Comparison of ENCODE assay signal across 33 cellular contexts in the genomic region with DNA sequence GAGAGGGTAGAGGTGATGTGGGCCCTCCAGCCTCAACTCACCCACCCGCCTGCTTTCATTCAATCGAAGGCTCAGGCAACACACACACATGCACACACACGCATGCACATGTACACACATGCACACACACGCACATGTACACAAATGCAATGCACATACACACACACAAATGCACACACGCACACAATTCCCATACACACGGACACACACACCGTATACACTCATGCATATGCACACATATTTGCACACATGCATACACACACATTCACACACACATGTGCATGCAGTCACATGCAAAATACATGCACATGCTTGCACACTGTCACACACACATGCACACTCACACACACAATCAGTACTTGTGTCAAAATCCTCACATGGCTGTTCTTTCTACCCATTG. TPM values are rescaled to one million over a fixed set of nuclear protein-coding genes. Genes with fewer than 3 reads are reported as not detected.
"Had no signal": no experiment of that assay in that cellular context is flagged by ENCODE, and none has a peak within 500 bp of the region (broad histone marks: within the 10 kb centered on the region; RNA-seq: fewer than 3 reads in every experiment).

No MANE protein-coding gene starts in this region.

- H3K36me3 Mint-ChIP-seq: naive B cell; natural killer cell treated with Interleukin-12 subunit alpha and Interleukin-12 subunit beta and Interleukin-15 and Interleukin-18, amount 100 ng/mL, for 72 hours; neural progenitor cell; stimulated activated memory B cell treated with anti-CD40 and anti-IgM and Interleukin-4, amounts not matched to agents 10 μg/mL and 1 μg/mL and 100 μg/mL, for 72 hours had no signal

- H3K9me3 ChIP-seq: esophagus muscularis mucosa, lower lobe of right lung, prostate gland, thoracic aorta, upper lobe of right lung, vagina had no signal

- H3K4me3 ChIP-seq: esophagus muscularis mucosa, gastroesophageal sphincter, heart left ventricle, hepatocyte, left ventricle myocardium inferior, lower lobe of right lung, neural progenitor cell, prostate gland, skin epidermis, spleen, thoracic aorta, tibial nerve, upper lobe of right lung, vagina had no signal

- H3K4me1 Mint-ChIP-seq: endodermal cell; naive B cell; stimulated activated memory B cell treated with anti-CD40 and anti-IgM and Interleukin-4, amounts not matched to agents 10 μg/mL and 1 μg/mL and 100 μg/mL, for 72 hours had no signal

- H3K36me3 ChIP-seq: esophagus muscularis mucosa, gastroesophageal sphincter, heart left ventricle, left ventricle myocardium inferior, lower lobe of right lung, neural progenitor cell, prostate gland, spleen, thoracic aorta, tibial nerve, upper lobe of right lung, vagina had no signal

- DNase-seq: effector CD8-positive, alpha-beta T cell; endodermal cell; foreskin keratinocyte; heart left ventricle; left colon; left ventricle myocardium inferior; lower lobe of right lung; naive B cell; nucleus accumbens; right cardiac atrium; spleen; stimulated activated CD4-positive, alpha-beta T cell treated with anti-CD3 and anti-CD28 coated beads, Interleukin-4, amount 100 ng/mL, for 4 hours; upper lobe of right lung had no signal

- H3K9ac ChIP-seq: neural progenitor cell had no signal

- H3K4me2 ChIP-seq: hepatocyte, neural progenitor cell had no signal

- H3K9me3 Mint-ChIP-seq: natural killer cell treated with Interleukin-12 subunit alpha and Interleukin-12 subunit beta and Interleukin-15 and Interleukin-18, amount 100 ng/mL, for 72 hours; neural progenitor cell; stimulated activated naive CD8-positive, alpha-beta T cell treated with anti-CD3 and anti-CD28 coated beads, Interleukin-15, Interleukin-2, amounts not matched to agents 100 ng/mL and 50 ng/mL, for 24 hours had no signal

- H3K27ac Mint-ChIP-seq: dendritic cell treated with granulocyte-macrophage colony-stimulating factor and Interleukin-4, amounts not matched to agents 40 ng/mL and 50 ng/mL, for 4 days; endodermal cell; naive B cell; natural killer cell treated with Interleukin-12 subunit alpha and Interleukin-12 subunit beta and Interleukin-15 and Interleukin-18, amount 100 ng/mL, for 72 hours; neural progenitor cell; stimulated activated memory B cell treated with anti-CD40 and anti-IgM and Interleukin-4, amounts not matched to agents 10 μg/mL and 1 μg/mL and 100 μg/mL, for 72 hours; stimulated activated naive CD8-positive, alpha-beta T cell treated with anti-CD3 and anti-CD28 coated beads, Interleukin-15, Interleukin-2, amounts not matched to agents 100 ng/mL and 50 ng/mL, for 24 hours had no signal

- H3K79me2 ChIP-seq: hepatocyte had no signal

- H3K4me3 Mint-ChIP-seq: dendritic cell treated with granulocyte-macrophage colony-stimulating factor and Interleukin-4, amounts not matched to agents 40 ng/mL and 50 ng/mL, for 4 days; endodermal cell; naive B cell; natural killer cell treated with Interleukin-12 subunit alpha and Interleukin-12 subunit beta and Interleukin-15 and Interleukin-18, amount 100 ng/mL, for 72 hours; neural progenitor cell; stimulated activated memory B cell treated with anti-CD40 and anti-IgM and Interleukin-4, amounts not matched to agents 10 μg/mL and 1 μg/mL and 100 μg/mL, for 72 hours; stimulated activated naive CD8-positive, alpha-beta T cell treated with anti-CD3 and anti-CD28 coated beads, Interleukin-15, Interleukin-2, amounts not matched to agents 100 ng/mL and 50 ng/mL, for 24 hours had no signal

- H3K4me1 ChIP-seq: esophagus muscularis mucosa, foreskin keratinocyte, gastroesophageal sphincter, heart left ventricle, left ventricle myocardium inferior, lower lobe of right lung, neural progenitor cell, prostate gland, spleen, tibial nerve, upper lobe of right lung, vagina had no signal

- FAIRE-seq: colon had no signal

- H3K27ac ChIP-seq: esophagus muscularis mucosa, foreskin keratinocyte, gastroesophageal sphincter, heart left ventricle, hepatocyte, left ventricle myocardium inferior, lower lobe of right lung, neural progenitor cell, prostate gland, skin epidermis, spleen, thoracic aorta, tibial nerve, upper lobe of right lung, vagina had no signal

- ATAC-seq: foreskin keratinocyte; gastroesophageal sphincter; heart left ventricle; left colon; lower lobe of right lung; natural killer cell treated with Interleukin-12 subunit alpha and Interleukin-12 subunit beta and Interleukin-15 and Interleukin-18, amount 100 ng/mL, for 72 hours; right cardiac atrium; stimulated activated memory B cell treated with anti-CD40 and anti-IgM and Interleukin-4, amounts not matched to agents 10 μg/mL and 1 μg/mL and 100 μg/mL, for 72 hours; upper lobe of right lung had no signal

- H3K27me3 ChIP-seq: foreskin keratinocyte, tibial nerve, upper lobe of right lung, vagina had no signal

- H3K27me3 Mint-ChIP-seq: dendritic cell treated with granulocyte-macrophage colony-stimulating factor and Interleukin-4, amounts not matched to agents 40 ng/mL and 50 ng/mL, for 4 days; stimulated activated memory B cell treated with anti-CD40 and anti-IgM and Interleukin-4, amounts not matched to agents 10 μg/mL and 1 μg/mL and 100 μg/mL, for 72 hours had no signal

- H2AFZ ChIP-seq: hepatocyte had no signal

RNA-seq across cellular contexts. Expression of a gene that starts 55.9 kb away (rescaled TPM):
- total RNA-seq: cerebellum; endodermal cell; epithelial cell of proximal tubule; esophagus muscularis mucosa; fibroblast of lung; foreskin keratinocyte; gastroesophageal sphincter; heart left ventricle; hepatocyte; kidney epithelial cell; left colon; left ventricle myocardium inferior; lower lobe of right lung; mononuclear cell; natural killer cell treated with Interleukin-12 subunit alpha and Interleukin-12 subunit beta and Interleukin-15 and Interleukin-18, amount 100 ng/mL, for 72 hours; osteocyte; right cardiac atrium; spleen; thoracic aorta; tibial nerve; upper lobe of right lung; vagina had no signal
- polyA plus RNA-seq: fibroblast of lung, foreskin keratinocyte, heart left ventricle, hepatocyte, right cardiac atrium, spleen had no signal
